ENCODE assay signal across 1 cellular context in the genomic region with DNA sequence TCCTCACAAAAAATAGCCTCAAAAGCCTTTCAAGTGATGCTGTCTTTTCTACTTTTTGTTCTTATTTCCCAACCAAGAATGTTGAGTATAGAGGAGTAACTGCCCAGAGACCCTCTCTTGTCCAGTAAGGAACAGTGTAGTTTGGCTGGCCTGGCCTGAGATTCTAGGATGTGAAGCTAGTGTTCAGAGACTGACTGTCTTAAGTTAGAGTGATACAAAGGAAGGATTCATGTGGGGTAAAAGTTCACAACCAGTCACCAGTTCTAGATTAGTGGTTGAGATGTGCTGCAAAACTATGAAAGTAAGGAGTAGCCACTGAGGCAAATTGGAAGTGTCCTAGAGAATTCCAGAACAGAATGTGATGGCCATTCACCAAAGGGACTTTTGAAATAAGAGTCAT.
TF ChIP-seq lines count a peak whose summit lies in the region.

No MANE protein-coding gene starts in this region.

TF ChIP-seq in K562, 482 proteins besides CTCF, POLR2A, EP300 and RAD21 (continued from another document):
- TF ChIP-seq, protein P1, sequence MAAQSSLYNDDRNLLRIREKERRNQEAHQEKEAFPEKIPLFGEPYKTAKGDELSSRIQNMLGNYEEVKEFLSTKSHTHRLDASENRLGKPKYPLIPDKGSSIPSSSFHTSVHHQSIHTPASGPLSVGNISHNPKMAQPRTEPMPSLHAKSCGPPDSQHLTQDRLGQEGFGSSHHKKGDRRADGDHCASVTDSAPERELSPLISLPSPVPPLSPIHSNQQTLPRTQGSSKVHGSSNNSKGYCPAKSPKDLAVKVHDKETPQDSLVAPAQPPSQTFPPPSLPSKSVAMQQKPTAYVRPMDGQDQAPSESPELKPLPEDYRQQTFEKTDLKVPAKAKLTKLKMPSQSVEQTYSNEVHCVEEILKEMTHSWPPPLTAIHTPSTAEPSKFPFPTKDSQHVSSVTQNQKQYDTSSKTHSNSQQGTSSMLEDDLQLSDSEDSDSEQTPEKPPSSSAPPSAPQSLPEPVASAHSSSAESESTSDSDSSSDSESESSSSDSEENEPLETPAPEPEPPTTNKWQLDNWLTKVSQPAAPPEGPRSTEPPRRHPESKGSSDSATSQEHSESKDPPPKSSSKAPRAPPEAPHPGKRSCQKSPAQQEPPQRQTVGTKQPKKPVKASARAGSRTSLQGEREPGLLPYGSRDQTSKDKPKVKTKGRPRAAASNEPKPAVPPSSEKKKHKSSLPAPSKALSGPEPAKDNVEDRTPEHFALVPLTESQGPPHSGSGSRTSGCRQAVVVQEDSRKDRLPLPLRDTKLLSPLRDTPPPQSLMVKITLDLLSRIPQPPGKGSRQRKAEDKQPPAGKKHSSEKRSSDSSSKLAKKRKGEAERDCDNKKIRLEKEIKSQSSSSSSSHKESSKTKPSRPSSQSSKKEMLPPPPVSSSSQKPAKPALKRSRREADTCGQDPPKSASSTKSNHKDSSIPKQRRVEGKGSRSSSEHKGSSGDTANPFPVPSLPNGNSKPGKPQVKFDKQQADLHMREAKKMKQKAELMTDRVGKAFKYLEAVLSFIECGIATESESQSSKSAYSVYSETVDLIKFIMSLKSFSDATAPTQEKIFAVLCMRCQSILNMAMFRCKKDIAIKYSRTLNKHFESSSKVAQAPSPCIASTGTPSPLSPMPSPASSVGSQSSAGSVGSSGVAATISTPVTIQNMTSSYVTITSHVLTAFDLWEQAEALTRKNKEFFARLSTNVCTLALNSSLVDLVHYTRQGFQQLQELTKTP (IDR thresholded peaks at IDR 0.05; ENCODE audit: low read depth in 1 of 2, partially characterized antibody in 2 of 2), result no peak
- TF ChIP-seq SIN3B (IDR thresholded peaks at IDR 0.05; ENCODE audit: low read depth), result no peak
- TF ChIP-seq, protein P2, sequence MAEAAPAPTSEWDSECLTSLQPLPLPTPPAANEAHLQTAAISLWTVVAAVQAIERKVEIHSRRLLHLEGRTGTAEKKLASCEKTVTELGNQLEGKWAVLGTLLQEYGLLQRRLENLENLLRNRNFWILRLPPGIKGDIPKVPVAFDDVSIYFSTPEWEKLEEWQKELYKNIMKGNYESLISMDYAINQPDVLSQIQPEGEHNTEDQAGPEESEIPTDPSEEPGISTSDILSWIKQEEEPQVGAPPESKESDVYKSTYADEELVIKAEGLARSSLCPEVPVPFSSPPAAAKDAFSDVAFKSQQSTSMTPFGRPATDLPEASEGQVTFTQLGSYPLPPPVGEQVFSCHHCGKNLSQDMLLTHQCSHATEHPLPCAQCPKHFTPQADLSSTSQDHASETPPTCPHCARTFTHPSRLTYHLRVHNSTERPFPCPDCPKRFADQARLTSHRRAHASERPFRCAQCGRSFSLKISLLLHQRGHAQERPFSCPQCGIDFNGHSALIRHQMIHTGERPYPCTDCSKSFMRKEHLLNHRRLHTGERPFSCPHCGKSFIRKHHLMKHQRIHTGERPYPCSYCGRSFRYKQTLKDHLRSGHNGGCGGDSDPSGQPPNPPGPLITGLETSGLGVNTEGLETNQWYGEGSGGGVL (CRISPR knock-in tag; IDR thresholded peaks at IDR 0.05), result no peak
